1 cellular context compared by ENCODE assay signal in the genomic region with DNA sequence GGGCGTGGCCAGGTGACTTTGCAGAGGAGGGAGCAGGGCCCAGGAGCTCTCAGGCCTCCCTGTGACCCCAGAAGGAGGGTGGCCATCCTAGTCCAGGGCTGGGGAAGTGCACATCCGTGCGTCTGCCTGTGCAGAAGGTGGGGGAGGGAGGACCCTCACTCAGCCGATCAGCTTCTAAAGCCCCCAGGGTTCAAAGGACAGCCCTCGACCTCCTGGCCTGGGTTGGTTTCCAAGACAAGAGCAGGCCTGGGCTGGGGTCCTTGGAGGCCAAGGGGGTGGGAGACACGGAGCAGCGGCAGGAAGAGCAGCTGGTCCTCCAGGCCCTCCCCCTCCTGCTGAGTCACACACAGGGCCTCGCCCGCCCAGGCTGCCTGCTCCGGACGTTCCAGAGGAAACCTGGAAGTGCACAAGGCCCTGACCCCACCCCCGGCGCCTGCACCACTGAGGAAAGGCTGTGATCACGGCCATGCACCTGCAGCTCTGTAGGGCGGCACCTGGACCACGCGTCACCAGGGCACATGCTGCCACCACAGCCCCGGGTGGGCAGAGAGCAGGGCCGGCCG.
TF ChIP-seq lines count a peak whose summit lies in the region.

No MANE protein-coding gene starts in this region.

TF ChIP-seq in HepG2, 621 proteins besides CTCF, POLR2A, EP300 and RAD21 (continued from another document and continues in another):
- TF ChIP-seq, protein P1, sequence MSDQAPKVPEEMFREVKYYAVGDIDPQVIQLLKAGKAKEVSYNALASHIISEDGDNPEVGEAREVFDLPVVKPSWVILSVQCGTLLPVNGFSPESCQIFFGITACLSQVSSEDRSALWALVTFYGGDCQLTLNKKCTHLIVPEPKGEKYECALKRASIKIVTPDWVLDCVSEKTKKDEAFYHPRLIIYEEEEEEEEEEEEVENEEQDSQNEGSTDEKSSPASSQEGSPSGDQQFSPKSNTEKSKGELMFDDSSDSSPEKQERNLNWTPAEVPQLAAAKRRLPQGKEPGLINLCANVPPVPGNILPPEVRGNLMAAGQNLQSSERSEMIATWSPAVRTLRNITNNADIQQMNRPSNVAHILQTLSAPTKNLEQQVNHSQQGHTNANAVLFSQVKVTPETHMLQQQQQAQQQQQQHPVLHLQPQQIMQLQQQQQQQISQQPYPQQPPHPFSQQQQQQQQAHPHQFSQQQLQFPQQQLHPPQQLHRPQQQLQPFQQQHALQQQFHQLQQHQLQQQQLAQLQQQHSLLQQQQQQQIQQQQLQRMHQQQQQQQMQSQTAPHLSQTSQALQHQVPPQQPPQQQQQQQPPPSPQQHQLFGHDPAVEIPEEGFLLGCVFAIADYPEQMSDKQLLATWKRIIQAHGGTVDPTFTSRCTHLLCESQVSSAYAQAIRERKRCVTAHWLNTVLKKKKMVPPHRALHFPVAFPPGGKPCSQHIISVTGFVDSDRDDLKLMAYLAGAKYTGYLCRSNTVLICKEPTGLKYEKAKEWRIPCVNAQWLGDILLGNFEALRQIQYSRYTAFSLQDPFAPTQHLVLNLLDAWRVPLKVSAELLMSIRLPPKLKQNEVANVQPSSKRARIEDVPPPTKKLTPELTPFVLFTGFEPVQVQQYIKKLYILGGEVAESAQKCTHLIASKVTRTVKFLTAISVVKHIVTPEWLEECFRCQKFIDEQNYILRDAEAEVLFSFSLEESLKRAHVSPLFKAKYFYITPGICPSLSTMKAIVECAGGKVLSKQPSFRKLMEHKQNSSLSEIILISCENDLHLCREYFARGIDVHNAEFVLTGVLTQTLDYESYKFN (CRISPR knock-in tag; conservative IDR thresholded peaks at IDR 0.05): no peak
- TF ChIP-seq ARID5B (CRISPR knock-in tag; IDR thresholded peaks at IDR 0.05): peak; percentile 15; the same call in 1 of the 2 replicates
- TF ChIP-seq, protein P2, sequence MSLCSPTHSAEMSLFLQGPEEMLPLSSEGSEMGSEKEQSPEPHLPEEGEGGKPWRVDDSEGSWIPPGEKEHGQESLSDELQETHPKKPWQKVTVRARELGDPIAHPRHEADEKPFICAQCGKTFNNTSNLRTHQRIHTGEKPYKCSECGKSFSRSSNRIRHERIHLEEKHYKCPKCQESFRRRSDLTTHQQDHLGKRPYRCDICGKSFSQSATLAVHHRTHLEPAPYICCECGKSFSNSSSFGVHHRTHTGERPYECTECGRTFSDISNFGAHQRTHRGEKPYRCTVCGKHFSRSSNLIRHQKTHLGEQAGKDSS (CRISPR knock-in tag; IDR thresholded peaks at IDR 0.05; ENCODE audit: borderline replicate concordance, low read depth): peak; percentile 54; the same call in 1 of the 2 replicates
- no peak for TF ChIP-seq IRF2 (CRISPR knock-in tag; IDR thresholded peaks at IDR 0.05)
- TF ChIP-seq SETDB1 (CRISPR knock-in tag; IDR thresholded peaks at IDR 0.05; ENCODE audit: borderline replicate concordance): no peak
- peak; percentile 18; the same call in 1 of the 2 replicates for TF ChIP-seq SALL1 (CRISPR knock-in tag; IDR thresholded peaks at IDR 0.05)
- TF ChIP-seq DBP (CRISPR knock-in tag; IDR thresholded peaks at IDR 0.05; ENCODE audit: not compliant biosample characterization): no peak
- TF ChIP-seq ZNF879 (CRISPR knock-in tag; IDR thresholded peaks at IDR 0.05): no peak
- no peak for TF ChIP-seq TBX3 (IDR thresholded peaks at IDR 0.05; ENCODE audit: borderline replicate concordance)
- no peak for TF ChIP-seq DMAP1 (CRISPR knock-in tag; IDR thresholded peaks at IDR 0.05)
- TF ChIP-seq ZEB1 (IDR thresholded peaks at IDR 0.05; ENCODE audit: insufficient replicate concordance, low read depth): no peak
- TF ChIP-seq AGO1 (IDR thresholded peaks at IDR 0.05; ENCODE audit: low read depth, low read length, poor library complexity, severe bottlenecking): no peak
- TF ChIP-seq SRY (CRISPR knock-in tag; IDR thresholded peaks at IDR 0.05): no peak
- no peak for TF ChIP-seq ZNF350 (CRISPR knock-in tag; IDR thresholded peaks at IDR 0.05; ENCODE audit: borderline replicate concordance, low read depth)
- TF ChIP-seq ZNF343 (CRISPR knock-in tag; IDR thresholded peaks at IDR 0.05): no peak
- TF ChIP-seq MXD4 (CRISPR knock-in tag; IDR thresholded peaks at IDR 0.05): 0 out of 2 replicates have a peak, but pooled peaks have one; percentile 43
- no peak for TF ChIP-seq TCF7L2 (IDR thresholded peaks at IDR 0.05; ENCODE audit: low read depth, low read length)
- no peak for TF ChIP-seq SAFB2 (CRISPR knock-in tag; IDR thresholded peaks at IDR 0.05; ENCODE audit: borderline replicate concordance, low read depth)
- TF ChIP-seq ZNF580 (CRISPR knock-in tag; IDR thresholded peaks at IDR 0.05; ENCODE audit: borderline replicate concordance, low read depth): no peak; the same call in 1 of the 2 replicates
- TF ChIP-seq ZMYM4 (CRISPR knock-in tag; IDR thresholded peaks at IDR 0.05): no peak
- no peak for TF ChIP-seq RAD51 (IDR thresholded peaks at IDR 0.05; ENCODE audit: borderline replicate concordance)
- TF ChIP-seq ZSCAN30 (CRISPR knock-in tag; IDR thresholded peaks at IDR 0.05): no peak
- no peak for TF ChIP-seq U2AF1 (optimal IDR thresholded peaks at IDR 0.05; ENCODE audit: low read depth, low read length)
- peak; percentile 85 for TF ChIP-seq TEAD3 (CRISPR knock-in tag; optimal IDR thresholded peaks at IDR 0.05; ENCODE audit: borderline replicate concordance)
- TF ChIP-seq NFE2 (CRISPR knock-in tag; IDR thresholded peaks at IDR 0.05): peak; percentile 65; the same call in 1 of the 2 replicates
- TF ChIP-seq JUN (CRISPR knock-in tag; IDR thresholded peaks at IDR 0.05): no peak
- TF ChIP-seq ZNF552 (CRISPR knock-in tag; IDR thresholded peaks at IDR 0.05; ENCODE audit: borderline replicate concordance): no peak
- TF ChIP-seq MAFG (CRISPR knock-in tag; IDR thresholded peaks at IDR 0.05): no peak
- no peak for TF ChIP-seq ZNF597 (CRISPR knock-in tag; IDR thresholded peaks at IDR 0.05)
- no peak for TF ChIP-seq ZFP36L1 (CRISPR knock-in tag; IDR thresholded peaks at IDR 0.05)
- TF ChIP-seq KDM3A (CRISPR knock-in tag; IDR thresholded peaks at IDR 0.05; ENCODE audit: low read depth): no peak
- TF ChIP-seq KAT7 (CRISPR knock-in tag; IDR thresholded peaks at IDR 0.05; ENCODE audit: borderline replicate concordance): no peak
- no peak for TF ChIP-seq SMC3 (IDR thresholded peaks at IDR 0.05; ENCODE audit: low read length)
- TF ChIP-seq ZBTB1 (CRISPR knock-in tag; IDR thresholded peaks at IDR 0.05; ENCODE audit: borderline replicate concordance): no peak
- no peak for TF ChIP-seq ZHX2 (IDR thresholded peaks at IDR 0.05; ENCODE audit: low read depth)
- TF ChIP-seq ZHX2 (CRISPR knock-in tag; IDR thresholded peaks at IDR 0.05; ENCODE audit: borderline replicate concordance): no peak
- peak; percentile 81 for TF ChIP-seq GABPB1 (CRISPR knock-in tag; IDR thresholded peaks at IDR 0.05)
- no peak for TF ChIP-seq ZBTB7B (CRISPR knock-in tag; IDR thresholded peaks at IDR 0.05)
- TF ChIP-seq AGO2 (optimal IDR thresholded peaks at IDR 0.05; ENCODE audit: low read depth, low read length): no peak
- TF ChIP-seq ELF1 (CRISPR knock-in tag; IDR thresholded peaks at IDR 0.05): peak; percentile 48
- no peak for TF ChIP-seq ZNF672 (CRISPR knock-in tag; IDR thresholded peaks at IDR 0.05)
- peak; percentile 71; the same call in 1 of the 2 replicates for TF ChIP-seq ZNF878 (CRISPR knock-in tag; IDR thresholded peaks at IDR 0.05)
- no peak for TF ChIP-seq FOXA1 (IDR thresholded peaks at IDR 0.05)
- no peak for TF ChIP-seq FOXA1 (CRISPR knock-in tag; IDR thresholded peaks at IDR 0.05)
- peak; percentile 26; the same call in 1 of the 2 replicates for TF ChIP-seq ZNF563 (CRISPR knock-in tag; IDR thresholded peaks at IDR 0.05)
- TF ChIP-seq SAP130 (CRISPR knock-in tag; IDR thresholded peaks at IDR 0.05; ENCODE audit: low read depth): peak; percentile 17; the same call in 1 of the 2 replicates
- TF ChIP-seq ATM (IDR thresholded peaks at IDR 0.05; ENCODE audit: borderline replicate concordance): no peak
- TF ChIP-seq CSRNP2 (CRISPR knock-in tag; conservative IDR thresholded peaks at IDR 0.05; ENCODE audit: low read depth): no peak
